Comparison of ENCODE assay signal across 9 cellular contexts in the genomic region with DNA sequence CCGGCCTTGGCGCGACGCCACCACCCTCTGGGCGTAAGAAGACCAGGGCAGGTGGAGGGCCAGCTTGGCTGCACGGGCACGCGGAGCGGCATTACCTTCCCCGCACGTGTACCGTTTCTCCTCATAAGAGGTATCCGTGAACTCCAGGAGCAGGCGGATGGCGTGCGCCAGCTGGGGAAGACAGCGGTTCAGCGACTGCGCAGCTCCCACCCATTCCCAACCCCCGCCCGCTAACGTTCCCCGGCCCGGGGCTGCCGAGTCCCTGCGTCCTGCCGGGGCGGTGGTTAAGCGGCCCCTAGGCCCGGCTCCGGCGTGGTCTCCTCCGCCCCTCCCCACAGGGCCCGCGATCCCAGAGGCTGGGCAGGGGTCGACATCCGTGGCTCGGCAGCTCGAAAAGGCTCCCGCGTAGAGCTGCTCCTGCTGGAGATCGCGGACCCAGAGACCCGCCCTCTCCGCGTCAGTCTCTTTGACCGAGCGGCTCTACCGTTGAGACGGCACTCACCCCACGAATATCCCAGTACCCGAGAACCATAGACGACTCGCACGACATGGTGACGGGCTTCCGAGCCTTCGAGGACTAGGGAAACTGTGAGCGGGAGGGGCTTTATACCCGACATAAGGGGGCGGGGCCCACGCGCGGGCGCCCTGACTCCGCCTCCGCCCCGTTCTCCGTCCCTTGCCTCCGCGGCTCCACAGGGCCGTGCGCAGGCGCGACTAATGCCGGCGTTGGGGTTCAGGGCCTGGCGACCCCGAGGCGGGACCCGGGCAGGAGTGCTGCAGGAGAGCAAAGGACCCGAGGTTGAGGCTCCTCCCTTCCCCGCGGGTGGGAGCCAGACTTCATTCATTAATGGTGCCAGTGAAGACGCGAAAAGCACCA. TPM values are rescaled to one million over a fixed set of nuclear protein-coding genes. Genes with fewer than 3 reads are reported as not detected.
DNase-seq lines count a peak whose midpoint lies in the region; ATAC-seq, FAIRE-seq and TF ChIP-seq lines count a peak whose summit lies in the region.
"Had no signal": no experiment of that assay in that cellular context is flagged by ENCODE, and none has a peak within 500 bp of the region (broad histone marks: within the 10 kb centered on the region; RNA-seq: fewer than 3 reads in every experiment).

No MANE protein-coding gene starts in this region.

- TF ChIP-seq CTCF in H9 (conservative IDR thresholded peaks at IDR 0.05): no peak
- no peak for TF ChIP-seq CTCF in GM12878 (IDR thresholded peaks at IDR 0.05 in 2 of 3, conservative IDR thresholded peaks at IDR 0.05 in 1 of 3; ENCODE audit: control insufficient read depth in 2 of 3, extremely low read depth in 1 of 3, insufficient read depth in 1 of 3, low read depth in 3 of 3, low read length in 3 of 3)
- no peak for TF ChIP-seq CTCF in sigmoid colon (IDR thresholded peaks at IDR 0.05)

- H3K4me3 Mint-ChIP-seq in H9: peak overlapping the region; percentile 75 to 79

- BruUV-seq in GM12878 (replicated peaks; lab: Mats Ljungman, UMichigan): no TSS peak

- H3K36me3 ChIP-seq in GM12878 (ENCODE audit: control insufficient read depth in 2 of 2, insufficient read depth in 2 of 2, low read length in 1 of 2): no peaks in the 10 kb centered on the region
- H3K36me3 ChIP-seq in iPS DF 6.9 (ENCODE audit: control insufficient read depth, insufficient read depth, low read length): no peaks in the 10 kb centered on the region
- peaks cover 0 to 27% (median 7%) of the 10 kb centered on the region in 4 donors for H3K36me3 ChIP-seq in sigmoid colon

- H2BK12ac ChIP-seq in H9 (ENCODE audit: insufficient read length, low read depth, low read length): no peak overlapping the region

- no peaks in the 10 kb centered on the region for H3K79me2 ChIP-seq in H9 (ENCODE audit: insufficient read depth, low read length)
- H3K79me2 ChIP-seq in GM12878 (ENCODE audit: control insufficient read depth, insufficient read depth, low read length): no peaks in the 10 kb centered on the region

- no peak for TF ChIP-seq RAD21 in GM12878 (IDR thresholded peaks at IDR 0.05; ENCODE audit: insufficient read depth, low read depth, low read length)

- peak; percentile 69 for TF ChIP-seq POLR2A in GM12878 (IDR thresholded peaks at IDR 0.05; ENCODE audit: low read depth, low read length)
- peak; percentile 63 to 87 for TF ChIP-seq POLR2A in sigmoid colon (IDR thresholded peaks at IDR 0.05)

- SMC1A ChIA-PET in GM12878 (lab: Charles Lee; ENCODE audit: uncharacterized antibody, unreplicated experiment): no interaction called here

- ATAC-seq in GM12878 (no peak), GM18861 (IDR thresholded peaks at IDR 0.05; ENCODE audit: unreplicated experiment) (no peak)

- H3K27ac ChIP-seq in H9 (ENCODE audit: insufficient read length, low read depth, low read length): no peak overlapping the region
- H3K27ac ChIP-seq in GM12878 (ENCODE audit: control insufficient read depth, insufficient read depth): no peak overlapping the region
- H3K27ac ChIP-seq in iPS DF 6.9 (ENCODE audit: low read length): no peak overlapping the region
- H3K27ac ChIP-seq in sigmoid colon: peak overlapping the region; percentile 64 to 85 (median 82)

- peak; percentile 34 for DNase-seq in DMS 273 treated with DMSO at 0.1 percent for 48 hours (lab: John Stamatoyannopoulos, UW)
- DNase-seq in H9: peak; percentile 78
- peak; percentile 56 for DNase-seq in NCI-H128 (lab: John Stamatoyannopoulos, UW; ENCODE audit: unreplicated experiment)
- peak; percentile 38 for DNase-seq in UCSD-AML1 (lab: John Stamatoyannopoulos, UW; ENCODE audit: unreplicated experiment)
- DNase-seq in GM12878 (ENCODE audit: low read depth, low spot score): no peak
- DNase-seq in iPS DF 6.9 (ENCODE audit: low read depth, low spot score): peak; percentile 39
- peak; percentile 90 for DNase-seq in sigmoid colon

- H3K27me3 Mint-ChIP-seq in H9 (ENCODE audit: low read depth): peaks cover 58% of the 10 kb centered on the region

- H3K14ac ChIP-seq in H9 (ENCODE audit: insufficient read depth, low read length): peak overlapping the region; percentile 67; the same call in 1 of the 2 replicates

- H3K4me1 ChIP-seq in H9 (ENCODE audit: insufficient read depth, low read length) (no peaks in the 10 kb centered on the region), GM12878 (ENCODE audit: control insufficient read depth, insufficient read depth, low read length) (no peaks in the 10 kb centered on the region), iPS DF 6.9 (ENCODE audit: control insufficient read depth, insufficient read depth, low read length) (peaks cover 4% of the 10 kb centered on the region), sigmoid colon (peaks cover 0 to 20% (median 14%) of the 10 kb centered on the region in 4 donors)

- H3T11ph ChIP-seq in H9 (ENCODE audit: low read length): no peak overlapping the region

- H3K4me1 Mint-ChIP-seq in H9: peaks cover 8 to 11% of the 10 kb centered on the region in 2 experiments

- H3K4me2 ChIP-seq in H9 (ENCODE audit: insufficient read depth, insufficient read length, low read length) (peak overlapping the region; percentile 95), GM12878 (ENCODE audit: control insufficient read depth, insufficient read depth) (peak overlapping the region; percentile 89)

- no peak overlapping the region for H4K8ac ChIP-seq in H9 (replicated peaks; ENCODE audit: insufficient read length, low read depth, low read length)

- H3K9ac ChIP-seq in H9 (ENCODE audit: extremely low read depth, insufficient read length, low read length) (peak overlapping the region; percentile 39), GM12878 (ENCODE audit: control insufficient read depth, insufficient read depth, low read length) (0 out of 2 replicates have a peak overlapping the region, but pooled peaks have one; percentile 28)

- no peak overlapping the region; a peak in 1 of 7 replicates for H3K27ac Mint-ChIP-seq in H9

- H2BK15ac ChIP-seq in H9 (ENCODE audit: low read depth, low read length): no peak overlapping the region

- H4K20me1 ChIP-seq in H9 (ENCODE audit: control insufficient read depth, insufficient read depth, insufficient read length) (no peaks in the 10 kb centered on the region), GM12878 (ENCODE audit: control insufficient read depth, insufficient read depth) (no peaks in the 10 kb centered on the region)

- H3K79me1 ChIP-seq in H9 (ENCODE audit: insufficient read depth, low read depth, low read length, poor library complexity, severe bottlenecking): no peaks in the 10 kb centered on the region

- no peak overlapping the region for H4K5ac ChIP-seq in H9 (ENCODE audit: insufficient read length, low read depth, low read length)

- H3K27me3 ChIP-seq in H9 (ENCODE audit: insufficient read depth, low read length): peaks cover 9% of the 10 kb centered on the region; the same call in 1 of the 2 replicates
- peaks cover 12 to 14% of the 10 kb centered on the region in 2 experiments for H3K27me3 ChIP-seq in GM12878 (replicated peaks in 1 of 2; ENCODE audit: control insufficient read depth in 2 of 2, insufficient read depth in 2 of 2, low read length in 1 of 2)
- peaks cover 15% of the 10 kb centered on the region for H3K27me3 ChIP-seq in iPS DF 6.9 (ENCODE audit: control insufficient read depth, insufficient read depth, low read length)
- H3K27me3 ChIP-seq in sigmoid colon: no peaks in the 10 kb centered on the region

- no peak for FAIRE-seq in GM12878 (lab: Jason Lieb, UNC)
- FAIRE-seq: TTC549 had no signal

- intact Hi-C loops in GM12878 (cut with micrococcal nuclease; ENCODE audit: unreplicated experiment) (no loop called here), sigmoid colon (cut with DNase I) (loop anchor here (5.0 kb wide), 2 partner anchors 53 to 73 kb away; partner anchors contain the start of genes GSTM1 and GSTM2)

- no peak overlapping the region for H3K4ac ChIP-seq in H9 (ENCODE audit: low read depth, low read length)

- TF ChIP-seq EP300 in GM12878 (IDR thresholded peaks at IDR 0.05; ENCODE audit: borderline replicate concordance in 1 of 2, control insufficient read depth in 1 of 2, low read depth in 2 of 2, low read length in 2 of 2): no peak
- TF ChIP-seq EP300 in sigmoid colon (IDR thresholded peaks at IDR 0.05): no peak

- H2BK120ac ChIP-seq in H9 (ENCODE audit: low read depth, low read length, poor library complexity, severe bottlenecking): no peak overlapping the region

- no peak overlapping the region for H2BK5ac ChIP-seq in H9 (ENCODE audit: insufficient read length, low read length)

- no peak overlapping the region for H2BK20ac ChIP-seq in H9 (ENCODE audit: low read depth, low read length, poor library complexity, severe bottlenecking)

- H3K4me3 ChIP-seq in GM12878 (peak overlapping the region; percentile 64; the same call in 1 of the 2 replicates), iPS DF 6.9 (ENCODE audit: low read length) (peak overlapping the region; percentile 59; the same call in 1 of the 2 replicates), sigmoid colon (peak overlapping the region; percentile 56 to 79 (median 73))

- H3K9me3 ChIP-seq in H9 (ENCODE audit: control insufficient read depth, low read depth, low read length): no peaks in the 10 kb centered on the region
- H3K9me3 ChIP-seq in GM12878 (replicated peaks; ENCODE audit: control insufficient read depth, insufficient read depth, low read length): no peaks in the 10 kb centered on the region; the same call in 2 of the 3 replicates
- H3K9me3 ChIP-seq in iPS DF 6.9 (ENCODE audit: control insufficient read depth, insufficient read depth, low read length): no peaks in the 10 kb centered on the region
- no peaks in the 10 kb centered on the region for H3K9me3 ChIP-seq in sigmoid colon

- POLR2A ChIA-PET in GM12878 (lab: Charles Lee): no interaction called here

- H2AFZ ChIP-seq in H9 (ENCODE audit: low read length) (peak overlapping the region; percentile 26), GM12878 (ENCODE audit: control insufficient read depth, low read depth, low read length) (peak overlapping the region; percentile 66)

- in situ Hi-C loops in GM12878 (cut with MboI): no loop called here

- H3K56ac ChIP-seq in H9 (ENCODE audit: insufficient read length, low read depth, low read length): no peak overlapping the region

- H4K91ac ChIP-seq in H9 (ENCODE audit: insufficient read length, low read depth, low read length): no peak overlapping the region

- H3K23ac ChIP-seq in H9 (ENCODE audit: insufficient read length, low read depth, low read length): no peak overlapping the region

- peak overlapping the region; percentile 64 for H3K18ac ChIP-seq in H9 (ENCODE audit: insufficient read length, low read depth, low read length)

- H2AK5ac ChIP-seq in H9 (ENCODE audit: insufficient read length, low read length): no peak overlapping the region

- WGBS in H9 (ENCODE audit: extremely low coverage, insufficient read length, low lambda C conversion rate): no CpG with 5 or more reads among the region's 86 CpGs
- 11% methylated on average over 81 of the region's 86 CpGs for WGBS in GM12878 (ENCODE audit: insufficient coverage, insufficient replicate concordance, low lambda C conversion rate, missing lambda C conversion rate)
- no CpG with 5 or more reads among the region's 86 CpGs for WGBS in iPS DF 6.9 (ENCODE audit: insufficient coverage, insufficient read length)
- 1 to 3% methylated on average over 86 of the region's 86 CpGs for WGBS in sigmoid colon, 2 donors

- no peaks in the 10 kb centered on the region for H3K9me3 Mint-ChIP-seq in H9

- CTCF ChIA-PET in GM12878 (lab: Yijun Ruan, JAX): no interaction called here

- H3K23me2 ChIP-seq in H9 (ENCODE audit: insufficient read length, low read depth, low read length, poor library complexity, severe bottlenecking): peaks cover 14% of the 10 kb centered on the region

- peaks cover 0 to 18% (median 0%) of the 10 kb centered on the region in 3 experiments; a peak in 3 of 7 replicates for H3K36me3 Mint-ChIP-seq in H9 (ENCODE audit: insufficient read depth in 1 of 3, low read depth in 3 of 3)

- RAD21 ChIA-PET in GM12878 (lab: Charles Lee; ENCODE audit: unreplicated experiment): no interaction called here

RNA-seq across cellular contexts. Expression of gene GSTM3, which starts 0.9 kb away (rescaled TPM):
- total RNA-seq in H9 (2021) (2.7 and 3.5 TPM in 2 replicates), GM12878 (2014; rRNA removed) (not detected in 2 replicates), GM12878 (2014; rRNA removed; fragmentation: Illumina TruSeq; extraction: Trizol) (not detected in 2 replicates), GM12878 (2021) (not detected in 2 replicates), sigmoid colon (100 to 1,000 TPM in 3 of 4 donors, 10 to 100 TPM in 1; 61.1 to 143 (median 122) TPM)
- not detected in 2 replicates for total RNA-seq in GM12878 (2013; cell fraction: nucleolus; rRNA removed)
- 4.7 TPM for polyA plus RNA-seq in GM12878 (2011; ENCODE audit: low read depth)
- polyA plus RNA-seq in GM12878 (2011; rRNA removed) (not detected in 2 replicates), GM12878 (2014; fragmentation: Illumina TruSeq; extraction: Trizol) (not detected in 2 replicates), GM12878 (2014; fragmentation: Nextera tagmentation; extraction: Ambion mirVana) (not detected), GM12878 (2014; rRNA removed) (not detected in 2 replicates), GM12878 (2016; fragmentation: Nextera tagmentation; extraction: Ambion mirVana) (not detected), sigmoid colon (10 to 100 TPM; 21.6 to 64.3 (median 40.2) TPM)
- not detected in 2 replicates for polyA plus RNA-seq in GM12878 (2011; cell fraction: cytosol; rRNA removed)
- polyA plus RNA-seq in GM12878 (2011; cell fraction: nucleus; rRNA removed): not detected in 2 replicates
- polyA plus RNA-seq in GM12878 (2012): 3.0 and 5.6 TPM in 2 replicates
- not detected in 2 replicates for polyA minus RNA-seq in GM12878 (2011; rRNA and poly(A)+ RNA removed)
- polyA minus RNA-seq in GM12878 (2011; cell fraction: cytosol; rRNA and poly(A)+ RNA removed): 2.0 TPM in 1 of 2 replicates, not detected in the other
- 0.29 TPM in 1 of 2 replicates, not detected in the other for polyA minus RNA-seq in GM12878 (2011; cell fraction: nucleus; rRNA and poly(A)+ RNA removed)

RNA-seq across cellular contexts. Expression of gene EPS8L3, which starts 23.7 kb away (rescaled TPM):
- total RNA-seq in H9 (2021) (not detected in 2 replicates), GM12878 (2014; rRNA removed) (not detected in 2 replicates), GM12878 (2014; rRNA removed; fragmentation: Illumina TruSeq; extraction: Trizol) (not detected in 2 replicates), GM12878 (2021) (0.43 TPM in 1 of 2 replicates, not detected in the other), sigmoid colon (1 to 10 TPM in 2 of 4 donors, not detected in 2; 1.1 to 1.4 TPM)
- not detected in 2 replicates for total RNA-seq in GM12878 (2013; cell fraction: nucleolus; rRNA removed)
- not detected for polyA plus RNA-seq in GM12878 (2011; ENCODE audit: low read depth)
- polyA plus RNA-seq in GM12878 (2011; rRNA removed) (not detected in 2 replicates), GM12878 (2014; fragmentation: Illumina TruSeq; extraction: Trizol) (not detected in 2 replicates), GM12878 (2014; fragmentation: Nextera tagmentation; extraction: Ambion mirVana) (not detected), GM12878 (2014; rRNA removed) (not detected in 2 replicates), GM12878 (2016; fragmentation: Nextera tagmentation; extraction: Ambion mirVana) (not detected), sigmoid colon (100 to 1,000 TPM in 1 of 3 donors, 10 to 100 TPM in 2; 81.7 to 212 (median 84.4) TPM)
- polyA plus RNA-seq in GM12878 (2011; cell fraction: cytosol; rRNA removed): 0.03 TPM in 1 of 2 replicates, not detected in the other
- 0.07 and 0.38 TPM in 2 replicates for polyA plus RNA-seq in GM12878 (2011; cell fraction: nucleus; rRNA removed)
- not detected in 2 replicates for polyA plus RNA-seq in GM12878 (2012)
- not detected in 2 replicates for polyA minus RNA-seq in GM12878 (2011; rRNA and poly(A)+ RNA removed)
- polyA minus RNA-seq in GM12878 (2011; cell fraction: cytosol; rRNA and poly(A)+ RNA removed): not detected in 2 replicates
- polyA minus RNA-seq in GM12878 (2011; cell fraction: nucleus; rRNA and poly(A)+ RNA removed): not detected in 2 replicates

RNA-seq across cellular contexts. Expression of gene GSTM5, which starts 27.9 kb away (rescaled TPM):
- total RNA-seq in H9 (2021) (not detected in 2 replicates), GM12878 (2014; rRNA removed) (0.28 TPM in 1 of 2 replicates, not detected in the other), GM12878 (2014; rRNA removed; fragmentation: Illumina TruSeq; extraction: Trizol) (0.13 and 0.18 TPM in 2 replicates), GM12878 (2021) (0.26 and 0.40 TPM in 2 replicates), sigmoid colon (1 to 10 TPM; 2.7 to 8.0 (median 3.5) TPM)
- total RNA-seq in GM12878 (2013; cell fraction: nucleolus; rRNA removed): 1.5 and 2.6 TPM in 2 replicates
- polyA plus RNA-seq in GM12878 (2011; ENCODE audit: low read depth): 1.1 TPM
- polyA plus RNA-seq in GM12878 (2011; rRNA removed) (0.10 and 0.23 TPM in 2 replicates), GM12878 (2014; fragmentation: Illumina TruSeq; extraction: Trizol) (0.34 and 0.92 TPM in 2 replicates), GM12878 (2014; fragmentation: Nextera tagmentation; extraction: Ambion mirVana) (under 1 TPM; 0.24 to 0.32 TPM), GM12878 (2014; rRNA removed) (0.19 and 0.27 TPM in 2 replicates), GM12878 (2016; fragmentation: Nextera tagmentation; extraction: Ambion mirVana) (under 1 TPM in 1 of 2 experiments, not detected in 1; 0.37 TPM), sigmoid colon (10 to 100 TPM in 1 of 3 donors, 1 to 10 TPM in 2; 2.5 to 11.4 (median 2.7) TPM)
- 0.09 and 0.15 TPM in 2 replicates for polyA plus RNA-seq in GM12878 (2011; cell fraction: cytosol; rRNA removed)
- polyA plus RNA-seq in GM12878 (2011; cell fraction: nucleus; rRNA removed): 0.16 and 0.28 TPM in 2 replicates
- polyA plus RNA-seq in GM12878 (2012): 1.0 and 1.2 TPM in 2 replicates
- polyA minus RNA-seq in GM12878 (2011; rRNA and poly(A)+ RNA removed): 0.15 and 0.36 TPM in 2 replicates
- polyA minus RNA-seq in GM12878 (2011; cell fraction: cytosol; rRNA and poly(A)+ RNA removed): not detected in 2 replicates
- 0.24 and 1.2 TPM in 2 replicates for polyA minus RNA-seq in GM12878 (2011; cell fraction: nucleus; rRNA and poly(A)+ RNA removed)

RNA-seq across cellular contexts. Expression of gene GSTM1, which starts 52.4 kb away (rescaled TPM):
- total RNA-seq in H9 (2021) (19.5 and 20.7 TPM in 2 replicates), GM12878 (2014; rRNA removed) (16.0 and 16.6 TPM in 2 replicates), GM12878 (2014; rRNA removed; fragmentation: Illumina TruSeq; extraction: Trizol) (21.3 and 21.4 TPM in 2 replicates), GM12878 (2021) (32.4 and 33.5 TPM in 2 replicates), sigmoid colon (10 to 100 TPM in 1 of 4 donors, not detected in 3; 12.7 TPM)
- total RNA-seq in GM12878 (2013; cell fraction: nucleolus; rRNA removed): 18.1 and 24.5 TPM in 2 replicates
- 45.6 TPM for polyA plus RNA-seq in GM12878 (2011; ENCODE audit: low read depth)
- polyA plus RNA-seq in GM12878 (2011; rRNA removed) (21.0 and 38.6 TPM in 2 replicates), GM12878 (2014; fragmentation: Illumina TruSeq; extraction: Trizol) (40.9 and 60.1 TPM in 2 replicates), GM12878 (2014; fragmentation: Nextera tagmentation; extraction: Ambion mirVana) (10 to 100 TPM; 66.7 to 75.6 TPM), GM12878 (2014; rRNA removed) (36.6 and 39.1 TPM in 2 replicates), GM12878 (2016; fragmentation: Nextera tagmentation; extraction: Ambion mirVana) (10 to 100 TPM; 54.1 to 56.6 TPM), sigmoid colon (10 to 100 TPM in 2 of 3 donors, under 1 TPM in 1; 0.39 to 27.6 (median 21.3) TPM)
- 55.3 and 58.1 TPM in 2 replicates for polyA plus RNA-seq in GM12878 (2011; cell fraction: cytosol; rRNA removed)
- polyA plus RNA-seq in GM12878 (2011; cell fraction: nucleus; rRNA removed): 23.7 and 32.3 TPM in 2 replicates
- 45.2 and 55.4 TPM in 2 replicates for polyA plus RNA-seq in GM12878 (2012)
- 27.6 and 38.4 TPM in 2 replicates for polyA minus RNA-seq in GM12878 (2011; rRNA and poly(A)+ RNA removed)
- polyA minus RNA-seq in GM12878 (2011; cell fraction: cytosol; rRNA and poly(A)+ RNA removed): 7.6 and 8.4 TPM in 2 replicates
- 8.7 and 12.6 TPM in 2 replicates for polyA minus RNA-seq in GM12878 (2011; cell fraction: nucleus; rRNA and poly(A)+ RNA removed)

Comparison
In these comparisons a context has a peak if more than half of its experiments do, and no peak if none do; other contexts are left out.
1. H3K27ac ChIP-seq: peak in sigmoid colon (4 of 4); none in H9 (single experiment), GM12878 (single experiment) and iPS DF 6.9 (single experiment).
2. RNA of gene GSTM3, which starts 0.9 kb away (total RNA-seq): 61.1 to 143 TPM in sigmoid colon; 2.7 to 3.5 TPM in H9 and not detected in GM12878; every median in the first group is over 10 times any median in the second.
3. Peak in every context shown above with its lines, with median percentiles within 50 percentile points of each other: H3K4me3 ChIP-seq.